Comparison of ENCODE assay signal across 13 cellular contexts in the genomic region with DNA sequence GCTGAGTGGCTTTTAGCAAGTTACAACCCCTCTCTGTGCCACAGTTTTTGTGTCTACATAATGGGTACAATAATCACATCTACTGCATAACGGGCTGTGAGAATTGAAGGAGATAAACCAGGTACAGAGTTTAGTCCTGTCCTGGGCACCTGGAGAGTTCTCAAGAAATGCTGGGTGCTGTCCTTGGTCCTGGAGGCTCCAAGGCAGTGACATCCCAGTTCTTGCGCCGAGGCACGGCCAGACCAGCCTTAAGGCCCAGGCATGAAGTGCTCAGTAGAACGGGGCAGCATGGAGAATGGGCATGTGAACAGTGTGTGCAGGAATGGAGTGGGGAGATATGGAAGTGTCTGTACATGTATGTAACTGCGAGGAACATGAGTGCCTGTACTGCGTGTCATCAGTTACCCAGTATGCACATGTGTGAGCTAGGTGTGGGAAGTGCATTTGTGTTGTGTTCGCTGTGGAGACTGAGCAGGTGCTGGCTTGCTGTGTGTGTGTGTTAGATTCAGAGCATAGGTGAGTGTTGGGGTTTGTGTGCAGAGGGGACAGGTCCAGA. TPM values are rescaled to one million over a fixed set of nuclear protein-coding genes. Genes with fewer than 3 reads are reported as not detected.
DNase-seq lines count a peak whose midpoint lies in the region; ATAC-seq and TF ChIP-seq lines count a peak whose summit lies in the region.
"Had no signal": no experiment of that assay in that cellular context is flagged by ENCODE, and none has a peak within 500 bp of the region (broad histone marks: within the 10 kb centered on the region; RNA-seq: fewer than 3 reads in every experiment).

No MANE protein-coding gene starts in this region.

- no peak for TF ChIP-seq CTCF in WTC11 (IDR thresholded peaks at IDR 0.05)
- TF ChIP-seq CTCF in fibroblast of the aortic adventitia (IDR thresholded peaks at IDR 0.05; ENCODE audit: insufficient read depth, low read length), result no peak

- no peak overlapping the region for H3K4me3 Mint-ChIP-seq in WTC11
- H3K4me3 Mint-ChIP-seq: naive thymus-derived CD4-positive, alpha-beta T cell had no signal

- H3K36me3 Mint-ChIP-seq in WTC11, result no peaks in the 10 kb centered on the region
- H3K36me3 Mint-ChIP-seq: naive thymus-derived CD4-positive, alpha-beta T cell had no signal

- H3K27ac Mint-ChIP-seq in WTC11, result no peak overlapping the region
- H3K27ac Mint-ChIP-seq: naive thymus-derived CD4-positive, alpha-beta T cell had no signal

- H3K4me3 ChIP-seq in fibroblast of the aortic adventitia (ENCODE audit: low read depth, low read length), result no peak overlapping the region
- H3K4me3 ChIP-seq: BLaER1 treated with 17β-estradiol and CSF1 and Interleukin-3, amounts not matched to agents 10 nM and 100 nM; spleen had no signal

- H3K9me3 Mint-ChIP-seq in WTC11, result no peaks in the 10 kb centered on the region

- peak; percentile 68 for ATAC-seq in WTC11
- ATAC-seq in GM21367 (IDR thresholded peaks at IDR 0.05; ENCODE audit: unreplicated experiment), result no peak
- no peak for ATAC-seq in GM19395 (IDR thresholded peaks at IDR 0.05; ENCODE audit: unreplicated experiment)
- ATAC-seq: naive thymus-derived CD4-positive, alpha-beta T cell had no signal

- DNase-seq in ACHN (peak; percentile 50), HEK293T (ENCODE audit: extremely low spot score) (peak; percentile 52), WTC11 (ENCODE audit: low spot score) (peak; percentile 75), fibroblast of the aortic adventitia (ENCODE audit: low read depth) (peak; percentile 34), activated gamma-delta T cell (lab: John Stamatoyannopoulos, UW) (no peak), NCI-H748 (lab: John Stamatoyannopoulos, UW; ENCODE audit: unreplicated experiment) (no peak)
- DNase-seq: effector CD8-positive, alpha-beta T cell; NCI-H1436 treated with DMSO at 0.1 percent for 48 hours; spleen had no signal

- CTCF ChIA-PET in HEK293T (lab: Yijun Ruan, JAX), result no interaction called here
- CTCF ChIA-PET in WTC11 (lab: Charles Lee), result interaction anchor here (0.9 to 1.6 kb wide), 4 partner anchors 66 to 506 kb away, joined by 3 to 12 read pairs (median 3); no protein-coding TSS in a partner anchor

- peaks cover 2% of the 10 kb centered on the region for H3K4me1 Mint-ChIP-seq in WTC11

- POLR2A ChIA-PET in HEK293T (lab: Yijun Ruan, JAX) (no interaction called here), WTC11 (lab: Charles Lee) (no interaction called here)

- in situ Hi-C loops in ACHN (cut with HindIII; ENCODE audit: low pct_ligation_motif_present, low pct_unique_long_range_greater_than_20kb, low sequenced_read_pairs), result loop anchor here (25.0 kb wide), 1 partner anchor 108 kb away; no protein-coding TSS in a partner anchor

- peaks cover 33% of the 10 kb centered on the region for H3K27me3 Mint-ChIP-seq in WTC11 (ENCODE audit: low read depth)

TF ChIP-seq in HEK293T, 16 proteins besides CTCF, POLR2A, EP300 and RAD21:
- TF ChIP-seq ZNF384 (IDR thresholded peaks at IDR 0.05) (no peak), LEF1 (IDR thresholded peaks at IDR 0.05; ENCODE audit: borderline replicate concordance) (no peak), NFRKB (IDR thresholded peaks at IDR 0.05) (no peak), FOXA1 (IDR thresholded peaks at IDR 0.05) (no peak), BHLHE40 (IDR thresholded peaks at IDR 0.05; ENCODE audit: borderline replicate concordance) (no peak), ELF4 (IDR thresholded peaks at IDR 0.05) (no peak), FOXM1 (IDR thresholded peaks at IDR 0.05; ENCODE audit: borderline replicate concordance) (no peak), L3MBTL2 (conservative IDR thresholded peaks at IDR 0.05) (no peak), HDGF (IDR thresholded peaks at IDR 0.05; ENCODE audit: borderline replicate concordance) (no peak), SP1 (IDR thresholded peaks at IDR 0.05) (no peak)

TF ChIP-seq in WTC11, 78 proteins besides CTCF, POLR2A, EP300 and RAD21 (continues in another document):
- TF ChIP-seq, protein P1, sequence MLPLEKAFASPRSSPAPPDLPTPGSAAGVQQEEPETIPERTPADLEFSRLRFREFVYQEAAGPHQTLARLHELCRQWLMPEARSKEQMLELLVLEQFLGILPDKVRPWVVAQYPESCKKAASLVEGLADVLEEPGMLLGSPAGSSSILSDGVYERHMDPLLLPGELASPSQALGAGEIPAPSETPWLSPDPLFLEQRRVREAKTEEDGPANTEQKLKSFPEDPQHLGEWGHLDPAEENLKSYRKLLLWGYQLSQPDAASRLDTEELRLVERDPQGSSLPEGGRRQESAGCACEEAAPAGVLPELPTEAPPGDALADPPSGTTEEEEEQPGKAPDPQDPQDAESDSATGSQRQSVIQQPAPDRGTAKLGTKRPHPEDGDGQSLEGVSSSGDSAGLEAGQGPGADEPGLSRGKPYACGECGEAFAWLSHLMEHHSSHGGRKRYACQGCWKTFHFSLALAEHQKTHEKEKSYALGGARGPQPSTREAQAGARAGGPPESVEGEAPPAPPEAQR (CRISPR knock-in tag; IDR thresholded peaks at IDR 0.05), result no peak
- no peak for TF ChIP-seq NR2C2 (CRISPR knock-in tag; IDR thresholded peaks at IDR 0.05)
- peak; percentile 50; the same call in 1 of the 2 replicates for TF ChIP-seq NFE2L1 (CRISPR knock-in tag; IDR thresholded peaks at IDR 0.05)
- TF ChIP-seq ZNF219 (CRISPR knock-in tag; IDR thresholded peaks at IDR 0.05; ENCODE audit: borderline replicate concordance), result no peak
- TF ChIP-seq, protein P2, sequence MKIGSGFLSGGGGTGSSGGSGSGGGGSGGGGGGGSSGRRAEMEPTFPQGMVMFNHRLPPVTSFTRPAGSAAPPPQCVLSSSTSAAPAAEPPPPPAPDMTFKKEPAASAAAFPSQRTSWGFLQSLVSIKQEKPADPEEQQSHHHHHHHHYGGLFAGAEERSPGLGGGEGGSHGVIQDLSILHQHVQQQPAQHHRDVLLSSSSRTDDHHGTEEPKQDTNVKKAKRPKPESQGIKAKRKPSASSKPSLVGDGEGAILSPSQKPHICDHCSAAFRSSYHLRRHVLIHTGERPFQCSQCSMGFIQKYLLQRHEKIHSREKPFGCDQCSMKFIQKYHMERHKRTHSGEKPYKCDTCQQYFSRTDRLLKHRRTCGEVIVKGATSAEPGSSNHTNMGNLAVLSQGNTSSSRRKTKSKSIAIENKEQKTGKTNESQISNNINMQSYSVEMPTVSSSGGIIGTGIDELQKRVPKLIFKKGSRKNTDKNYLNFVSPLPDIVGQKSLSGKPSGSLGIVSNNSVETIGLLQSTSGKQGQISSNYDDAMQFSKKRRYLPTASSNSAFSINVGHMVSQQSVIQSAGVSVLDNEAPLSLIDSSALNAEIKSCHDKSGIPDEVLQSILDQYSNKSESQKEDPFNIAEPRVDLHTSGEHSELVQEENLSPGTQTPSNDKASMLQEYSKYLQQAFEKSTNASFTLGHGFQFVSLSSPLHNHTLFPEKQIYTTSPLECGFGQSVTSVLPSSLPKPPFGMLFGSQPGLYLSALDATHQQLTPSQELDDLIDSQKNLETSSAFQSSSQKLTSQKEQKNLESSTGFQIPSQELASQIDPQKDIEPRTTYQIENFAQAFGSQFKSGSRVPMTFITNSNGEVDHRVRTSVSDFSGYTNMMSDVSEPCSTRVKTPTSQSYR (CRISPR knock-in tag; IDR thresholded peaks at IDR 0.05), result peak; percentile 48; the same call in 1 of the 2 replicates
- TF ChIP-seq, protein P3, sequence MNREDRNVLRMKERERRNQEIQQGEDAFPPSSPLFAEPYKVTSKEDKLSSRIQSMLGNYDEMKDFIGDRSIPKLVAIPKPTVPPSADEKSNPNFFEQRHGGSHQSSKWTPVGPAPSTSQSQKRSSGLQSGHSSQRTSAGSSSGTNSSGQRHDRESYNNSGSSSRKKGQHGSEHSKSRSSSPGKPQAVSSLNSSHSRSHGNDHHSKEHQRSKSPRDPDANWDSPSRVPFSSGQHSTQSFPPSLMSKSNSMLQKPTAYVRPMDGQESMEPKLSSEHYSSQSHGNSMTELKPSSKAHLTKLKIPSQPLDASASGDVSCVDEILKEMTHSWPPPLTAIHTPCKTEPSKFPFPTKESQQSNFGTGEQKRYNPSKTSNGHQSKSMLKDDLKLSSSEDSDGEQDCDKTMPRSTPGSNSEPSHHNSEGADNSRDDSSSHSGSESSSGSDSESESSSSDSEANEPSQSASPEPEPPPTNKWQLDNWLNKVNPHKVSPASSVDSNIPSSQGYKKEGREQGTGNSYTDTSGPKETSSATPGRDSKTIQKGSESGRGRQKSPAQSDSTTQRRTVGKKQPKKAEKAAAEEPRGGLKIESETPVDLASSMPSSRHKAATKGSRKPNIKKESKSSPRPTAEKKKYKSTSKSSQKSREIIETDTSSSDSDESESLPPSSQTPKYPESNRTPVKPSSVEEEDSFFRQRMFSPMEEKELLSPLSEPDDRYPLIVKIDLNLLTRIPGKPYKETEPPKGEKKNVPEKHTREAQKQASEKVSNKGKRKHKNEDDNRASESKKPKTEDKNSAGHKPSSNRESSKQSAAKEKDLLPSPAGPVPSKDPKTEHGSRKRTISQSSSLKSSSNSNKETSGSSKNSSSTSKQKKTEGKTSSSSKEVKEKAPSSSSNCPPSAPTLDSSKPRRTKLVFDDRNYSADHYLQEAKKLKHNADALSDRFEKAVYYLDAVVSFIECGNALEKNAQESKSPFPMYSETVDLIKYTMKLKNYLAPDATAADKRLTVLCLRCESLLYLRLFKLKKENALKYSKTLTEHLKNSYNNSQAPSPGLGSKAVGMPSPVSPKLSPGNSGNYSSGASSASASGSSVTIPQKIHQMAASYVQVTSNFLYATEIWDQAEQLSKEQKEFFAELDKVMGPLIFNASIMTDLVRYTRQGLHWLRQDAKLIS (CRISPR knock-in tag; IDR thresholded peaks at IDR 0.05; ENCODE audit: borderline replicate concordance), result no peak
- TF ChIP-seq GABPB1 (CRISPR knock-in tag; IDR thresholded peaks at IDR 0.05), result no peak
- no peak for TF ChIP-seq MYBL2 (CRISPR knock-in tag; IDR thresholded peaks at IDR 0.05)
- TF ChIP-seq, protein P4, sequence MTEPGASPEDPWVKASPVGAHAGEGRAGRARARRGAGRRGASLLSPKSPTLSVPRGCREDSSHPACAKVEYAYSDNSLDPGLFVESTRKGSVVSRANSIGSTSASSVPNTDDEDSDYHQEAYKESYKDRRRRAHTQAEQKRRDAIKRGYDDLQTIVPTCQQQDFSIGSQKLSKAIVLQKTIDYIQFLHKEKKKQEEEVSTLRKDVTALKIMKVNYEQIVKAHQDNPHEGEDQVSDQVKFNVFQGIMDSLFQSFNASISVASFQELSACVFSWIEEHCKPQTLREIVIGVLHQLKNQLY (CRISPR knock-in tag; IDR thresholded peaks at IDR 0.05), result no peak
- TF ChIP-seq TEAD4 (CRISPR knock-in tag; IDR thresholded peaks at IDR 0.05), result peak; percentile 62; the same call in 1 of the 2 replicates
- TF ChIP-seq NR3C1 (CRISPR knock-in tag; conservative IDR thresholded peaks at IDR 0.05; ENCODE audit: low read depth), result 0 out of 2 replicates have a peak, but pooled peaks have one; percentile 57
- TF ChIP-seq SOX15 (CRISPR knock-in tag; IDR thresholded peaks at IDR 0.05), result no peak
- TF ChIP-seq TEAD1 (CRISPR knock-in tag; IDR thresholded peaks at IDR 0.05), result peak; percentile 77
- TF ChIP-seq FOXP1 (CRISPR knock-in tag; IDR thresholded peaks at IDR 0.05; ENCODE audit: borderline replicate concordance), result peak; percentile 88; the same call in 1 of the 2 replicates
- TF ChIP-seq ZNF396 (CRISPR knock-in tag; IDR thresholded peaks at IDR 0.05; ENCODE audit: borderline replicate concordance), result no peak

RNA-seq across cellular contexts. Expression of a gene that starts 6.3 kb away (rescaled TPM):
- 7.9 to 10.2 TPM (median 9.4 TPM) in 3 replicates for total RNA-seq in WTC11 (2021)
- total RNA-seq in fibroblast of the aortic adventitia (ENCODE audit: low replicate concordance), result not detected in 2 replicates
- total RNA-seq: naive thymus-derived CD4-positive, alpha-beta T cell; spleen had no signal

Comparison
In these comparisons a context has a peak if more than half of its experiments do, and no peak if none do; other contexts are left out.
1. DNase-seq: peak in ACHN (single experiment), HEK293T (single experiment), WTC11 (single experiment) and fibroblast of the aortic adventitia (single experiment); none in activated gamma-delta T cell (single experiment) and NCI-H748 (single experiment).